In genomic region chr1:167487614-167488013, GRCh38 we compare ENCODE assay signal across 1 cellular context.
TF ChIP-seq lines count a peak whose summit lies in the region.

No MANE protein-coding gene starts in this region.

TF ChIP-seq in IMR-90, 13 proteins besides CTCF, POLR2A, EP300 and RAD21:
- no peak for TF ChIP-seq MAFK (IDR thresholded peaks at IDR 0.05; ENCODE audit: low read depth, low read length)
- no peak for TF ChIP-seq FOS (IDR thresholded peaks at IDR 0.05; ENCODE audit: low read depth, low read length)
